In genomic region chr17:35879748-35880654, GRCh38 we compare ENCODE assay signal across 9 cellular contexts.
A peak's percentile ranks its signal among the peaks of the same experiment; 100 is the strongest.
DNase-seq lines count a peak whose midpoint lies in the region; ATAC-seq and TF ChIP-seq lines count a peak whose summit lies in the region.
"Had no signal": no experiment of that assay in that cellular context is flagged by ENCODE, and none has a peak within 500 bp of the region (broad histone marks: within the 10 kb centered on the region; RNA-seq: fewer than 3 reads in every experiment).

CCL5 (minus strand) TSS chr17:35880360.

- no peak within 1 kb of the TSS for H2AFZ ChIP-seq in MM.1S (ENCODE audit: low read length)

- peak within 1 kb of the TSS; percentile 66 for H3K27ac ChIP-seq in MM.1S (ENCODE audit: low read length)

- peaks cover 34% of the 10 kb centered on the region for H3K4me1 ChIP-seq in MM.1S (ENCODE audit: low read length)

- H3F3A ChIP-seq in MM.1S (ENCODE audit: insufficient read depth, low read length) = peaks cover 24% of the 10 kb centered on the region

- H3K36me3 ChIP-seq in MM.1S (replicated peaks; ENCODE audit: insufficient read depth, low read length) = no peaks in the 10 kb centered on the region

- no peaks in the 10 kb centered on the region for H3K9me3 ChIP-seq in MM.1S (replicated peaks; ENCODE audit: insufficient read depth, low read length)

- no peaks in the 10 kb centered on the region; the same call in 1 of the 2 replicates for H3K27me3 ChIP-seq in MM.1S (replicated peaks; ENCODE audit: insufficient read depth, low read length)

- H3K9ac ChIP-seq in MM.1S (ENCODE audit: low read length) = peak within 1 kb of the TSS; percentile 52

- H4K20me1 ChIP-seq in MM.1S (ENCODE audit: insufficient read depth, low read length) = no peaks in the 10 kb centered on the region

- H3K4me3 ChIP-seq in MM.1S (ENCODE audit: low read length) = peak within 1 kb of the TSS; percentile 32
- H3K4me3 ChIP-seq: lung had no signal

- no peak for TF ChIP-seq CTCF in MM.1S (IDR thresholded peaks at IDR 0.05; ENCODE audit: low read length)

- H3K4me2 ChIP-seq in MM.1S (ENCODE audit: low read depth, low read length) = peak within 1 kb of the TSS; percentile 49

- H3K79me2 ChIP-seq in MM.1S (ENCODE audit: low read length) = no peaks in the 10 kb centered on the region

- ATAC-seq in GM18502 (IDR thresholded peaks at IDR 0.05; ENCODE audit: poor library complexity, unreplicated experiment) = peak; percentile 91
- peak; percentile 77 for ATAC-seq in GM21576 (IDR thresholded peaks at IDR 0.05; ENCODE audit: unreplicated experiment)

- DNase-seq in MM.1S (peak; percentile 97), activated T-helper 1 cell treated with Interleukin-2 at 50 U/mL for 16 hours (ENCODE audit: low read depth) (peak; percentile 34), NCI-H1048 (lab: John Stamatoyannopoulos, UW) (no peak), NCI-H146 treated with DMSO at 0.1 percent for 48 hours (lab: John Stamatoyannopoulos, UW; ENCODE audit: unreplicated experiment) (no peak), OCI-M2 (lab: John Stamatoyannopoulos, UW; ENCODE audit: unreplicated experiment) (no peak)
- DNase-seq in stimulated activated CD8-positive, alpha-beta memory T cell treated with anti-CD3 and anti-CD28 coated beads, Interleukin-4, amount 100 ng/mL, for 24 hours (ENCODE audit: low read depth) = peak; percentile 41

- no peaks in the 10 kb centered on the region for H3K9me2 ChIP-seq in MM.1S (replicated peaks; ENCODE audit: insufficient read depth, low read length)

Comparison
In these comparisons a context has a peak if more than half of its experiments do, and no peak if none do; other contexts are left out.
1. DNase-seq: peak in MM.1S (single experiment), activated T-helper 1 cell treated with Interleukin-2 at 50 U/mL for 16 hours (single experiment) and stimulated activated CD8-positive, alpha-beta memory T cell treated with anti-CD3 and anti-CD28 coated beads, Interleukin-4, amount 100 ng/mL, for 24 hours (single experiment); none in NCI-H1048 (single experiment), NCI-H146 treated with DMSO at 0.1 percent for 48 hours (single experiment) and OCI-M2 (single experiment).